21 cellular contexts compared by ENCODE assay signal in the genomic region with DNA sequence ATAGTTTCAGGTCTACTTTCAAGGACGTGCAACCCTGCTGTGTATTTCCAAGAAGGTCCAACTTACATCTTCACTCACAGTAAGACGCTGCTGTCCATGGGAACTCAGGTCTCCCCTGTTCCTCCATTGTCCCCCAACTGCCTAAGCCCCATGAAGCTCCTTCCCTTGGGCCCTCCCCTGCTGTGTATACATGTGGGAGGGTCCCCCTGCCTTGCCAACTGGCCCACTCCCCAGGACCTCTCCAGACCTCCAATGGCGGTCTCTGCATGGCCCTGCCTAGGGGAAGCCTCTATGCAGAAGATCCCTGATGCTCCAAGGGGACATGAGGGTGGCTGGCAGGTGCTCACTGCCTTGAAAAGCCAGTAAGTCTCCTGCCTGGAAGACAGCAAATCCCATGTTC.
DNase-seq lines count a peak whose midpoint lies in the region; ATAC-seq and TF ChIP-seq lines count a peak whose summit lies in the region.
"Had no signal": no experiment of that assay in that cellular context is flagged by ENCODE, and none has a peak within 500 bp of the region (broad histone marks: within the 10 kb centered on the region; RNA-seq: fewer than 3 reads in every experiment).

No MANE protein-coding gene starts in this region.

- no peaks in the 10 kb centered on the region for H3K4me1 ChIP-seq in right cardiac atrium (ENCODE audit: control insufficient read depth, insufficient read depth, low read length)
- H3K4me1 ChIP-seq: BE2C had no signal

- H3K27me3 ChIP-seq in right cardiac atrium (ENCODE audit: control insufficient read depth, insufficient read depth) = no peaks in the 10 kb centered on the region
- H3K27me3 ChIP-seq: BE2C had no signal

- H3K9me3 Mint-ChIP-seq in central memory CD8-positive, alpha-beta T cell = no peaks in the 10 kb centered on the region
- H3K9me3 Mint-ChIP-seq in osteocyte (ENCODE audit: unreplicated experiment) = peaks cover 10% of the 10 kb centered on the region
- no peaks in the 10 kb centered on the region for H3K9me3 Mint-ChIP-seq in type B pancreatic cell
- H3K9me3 Mint-ChIP-seq in T-helper 2 cell treated with Interferon-gamma antibody and Interleukin-4, amounts not matched to agents 5 μg/mL and 100 μg/mL, for 36 hours = no peaks in the 10 kb centered on the region

- no peaks in the 10 kb centered on the region for H3K4me1 Mint-ChIP-seq in central memory CD8-positive, alpha-beta T cell
- H3K4me1 Mint-ChIP-seq in osteocyte (ENCODE audit: unreplicated experiment) (no peaks in the 10 kb centered on the region), type B pancreatic cell (ENCODE audit: unreplicated experiment) (no peaks in the 10 kb centered on the region)
- no peaks in the 10 kb centered on the region for H3K4me1 Mint-ChIP-seq in T-helper 2 cell treated with Interferon-gamma antibody and Interleukin-4, amounts not matched to agents 5 μg/mL and 100 μg/mL, for 36 hours (ENCODE audit: low read depth)
- H3K4me1 Mint-ChIP-seq: CD4-positive, alpha-beta memory T cell had no signal

- no peak overlapping the region for H3K4me3 Mint-ChIP-seq in central memory CD8-positive, alpha-beta T cell
- H3K4me3 Mint-ChIP-seq in osteocyte (ENCODE audit: unreplicated experiment) (no peak overlapping the region), type B pancreatic cell (no peak overlapping the region)
- H3K4me3 Mint-ChIP-seq in T-helper 2 cell treated with Interferon-gamma antibody and Interleukin-4, amounts not matched to agents 5 μg/mL and 100 μg/mL, for 36 hours = no peak overlapping the region
- H3K4me3 Mint-ChIP-seq: CD4-positive, alpha-beta memory T cell had no signal

- H3K36me3 Mint-ChIP-seq in central memory CD8-positive, alpha-beta T cell (ENCODE audit: insufficient read depth) = no peaks in the 10 kb centered on the region
- no peaks in the 10 kb centered on the region for H3K36me3 Mint-ChIP-seq in osteocyte (ENCODE audit: unreplicated experiment)
- H3K36me3 Mint-ChIP-seq in type B pancreatic cell = no peaks in the 10 kb centered on the region
- H3K36me3 Mint-ChIP-seq in T-helper 2 cell treated with Interferon-gamma antibody and Interleukin-4, amounts not matched to agents 5 μg/mL and 100 μg/mL, for 36 hours (ENCODE audit: low read depth) = no peaks in the 10 kb centered on the region
- H3K36me3 Mint-ChIP-seq: CD4-positive, alpha-beta memory T cell had no signal

- no peak overlapping the region for H3K4me3 ChIP-seq in right cardiac atrium (ENCODE audit: low read length)

- no peak overlapping the region for H3K27ac ChIP-seq in right cardiac atrium (ENCODE audit: low read length)

- no peak for ATAC-seq in right cardiac atrium
- ATAC-seq in central memory CD8-positive, alpha-beta T cell (replicated peaks; ENCODE audit: extremely low read depth, poor library complexity, severe bottlenecking) = no peak
- ATAC-seq: PC-3 had no signal

- H3K9me3 ChIP-seq in right cardiac atrium (ENCODE audit: control insufficient read depth, low read length) = no peaks in the 10 kb centered on the region
- H3K9me3 ChIP-seq: BE2C had no signal

- intact Hi-C loops in cardiac septum (cut with DNase I) = no loop called here
- intact Hi-C loops in right cardiac atrium (cut with DNase I) = no loop called here

- peak; percentile 67 for DNase-seq in cardiac septum (ENCODE audit: low spot score)
- no peak for DNase-seq in right cardiac atrium
- DNase-seq in central memory CD8-positive, alpha-beta T cell (ENCODE audit: low spot score in 2 of 2) = no peak
- peak; percentile 80 for DNase-seq in osteocyte (ENCODE audit: extremely low spot score, unreplicated experiment)
- DNase-seq in type B pancreatic cell (ENCODE audit: extremely low spot score, unreplicated experiment) = peak; percentile 55
- no peak for DNase-seq in COLO668 (lab: John Stamatoyannopoulos, UW; ENCODE audit: unreplicated experiment)
- no peak for DNase-seq in cerebellar nuclear complex (lab: John Stamatoyannopoulos, UW)
- DNase-seq in T-helper 2 cell treated with Interferon-gamma antibody and Interleukin-4, amounts not matched to agents 5 μg/mL and 100 μg/mL, for 36 hours (ENCODE audit: low spot score) = no peak
- DNase-seq: BE2C; CD4-positive, alpha-beta memory T cell; DMS53; GOT3; KG1; MV-4-11; NCI-H1417; NCI-H187 treated with DMSO at 0.1 percent for 48 hours; NCI-H226; NCI-H524; PC-3; RPMI8226; SIG-M5 had no signal

- WGBS in right cardiac atrium = 93% methylated on average over 3 of the region's 3 CpGs

- peaks cover 54% of the 10 kb centered on the region for H3K27me3 Mint-ChIP-seq in central memory CD8-positive, alpha-beta T cell
- H3K27me3 Mint-ChIP-seq in osteocyte (ENCODE audit: unreplicated experiment) (peaks cover 15% of the 10 kb centered on the region), type B pancreatic cell (no peaks in the 10 kb centered on the region)
- peaks cover 17% of the 10 kb centered on the region for H3K27me3 Mint-ChIP-seq in T-helper 2 cell treated with Interferon-gamma antibody and Interleukin-4, amounts not matched to agents 5 μg/mL and 100 μg/mL, for 36 hours (ENCODE audit: low read depth)

- H3K27ac Mint-ChIP-seq in central memory CD8-positive, alpha-beta T cell (ENCODE audit: low read depth) = peak overlapping the region; percentile 30
- H3K27ac Mint-ChIP-seq in osteocyte (ENCODE audit: unreplicated experiment) = no peak overlapping the region
- no peak overlapping the region for H3K27ac Mint-ChIP-seq in type B pancreatic cell
- no peak overlapping the region for H3K27ac Mint-ChIP-seq in T-helper 2 cell treated with Interferon-gamma antibody and Interleukin-4, amounts not matched to agents 5 μg/mL and 100 μg/mL, for 36 hours
- H3K27ac Mint-ChIP-seq: CD4-positive, alpha-beta memory T cell had no signal

- TF ChIP-seq CTCF in osteocyte (IDR thresholded peaks at IDR 0.05) (no peak), type B pancreatic cell (conservative IDR thresholded peaks at IDR 0.05) (no peak)

Comparison
In these comparisons a context has a peak if more than half of its experiments do, and no peak if none do; other contexts are left out.
1. DNase-seq: peak in cardiac septum (single experiment), osteocyte (single experiment) and type B pancreatic cell (single experiment); none in right cardiac atrium (0 of 3), central memory CD8-positive, alpha-beta T cell (0 of 2), COLO668 (single experiment), cerebellar nuclear complex (0 of 2) and T-helper 2 cell treated with Interferon-gamma antibody and Interleukin-4, amounts not matched to agents 5 μg/mL and 100 μg/mL, for 36 hours (single experiment).